Comparison of ENCODE assay signal across 18 cellular contexts in the genomic region with DNA sequence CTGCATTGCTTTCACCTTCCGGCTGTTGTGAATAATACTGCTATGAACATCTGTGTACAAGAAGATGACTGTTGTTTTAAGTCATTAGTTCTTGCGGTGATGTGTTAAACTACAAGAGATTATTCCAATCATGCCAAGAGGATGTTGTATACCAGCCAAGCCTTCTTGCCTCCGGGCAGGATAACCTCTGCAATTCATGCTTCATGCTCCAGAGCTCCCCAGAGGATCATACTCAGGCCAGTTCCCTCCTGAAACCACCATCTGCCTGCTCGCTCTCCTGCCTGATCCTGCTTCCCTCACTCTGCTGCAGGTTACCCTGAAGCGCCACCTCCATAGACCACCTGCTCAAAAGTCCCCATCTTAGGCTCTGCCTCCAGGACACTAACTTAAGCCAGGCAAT.
A peak's percentile ranks its signal among the peaks of the same experiment; 100 is the strongest.
DNase-seq lines count a peak whose midpoint lies in the region; ATAC-seq and TF ChIP-seq lines count a peak whose summit lies in the region.
"Had no signal": no experiment of that assay in that cellular context is flagged by ENCODE, and none has a peak within 500 bp of the region (broad histone marks: within the 10 kb centered on the region; RNA-seq: fewer than 3 reads in every experiment).

No MANE protein-coding gene starts in this region.

- BruUV-seq in PC-3 (replicated peaks; lab: Mats Ljungman, UMichigan), result no TSS peak

- no peak for ATAC-seq in PC-3
- no peak for ATAC-seq in GM19328 (IDR thresholded peaks at IDR 0.05; ENCODE audit: unreplicated experiment)
- ATAC-seq: A549, heart left ventricle had no signal

- H3F3A ChIP-seq in PC-3 (ENCODE audit: low read length, unreplicated experiment), result no peaks in the 10 kb centered on the region

- H3K4me1 ChIP-seq in PC-3 (ENCODE audit: insufficient read depth, low read length), result peaks cover 3% of the 10 kb centered on the region; the same call in 1 of the 2 replicates
- H3K4me1 ChIP-seq: A549, heart left ventricle, Peyer's patch, sigmoid colon, tibial nerve had no signal

- intact Hi-C loops in PC-3 (cut with micrococcal nuclease), result no loop called here

- no peak overlapping the region for H3K9ac ChIP-seq in PC-3 (ENCODE audit: low read length)

- H3K4me2 ChIP-seq in PC-3 (ENCODE audit: low read length), result no peak overlapping the region
- H3K4me2 ChIP-seq: A549 had no signal

- H3K27me3 ChIP-seq in PC-3 (ENCODE audit: low read length), result peaks cover 73% of the 10 kb centered on the region
- H3K27me3 ChIP-seq: neutrophil, Peyer's patch, sigmoid colon had no signal

- no peaks in the 10 kb centered on the region for H3K36me3 ChIP-seq in PC-3 (ENCODE audit: low read depth, low read length)
- H3K36me3 ChIP-seq: heart left ventricle, neutrophil, Peyer's patch, sigmoid colon, tibial nerve had no signal

- H3K9me2 ChIP-seq in PC-3 (replicated peaks; ENCODE audit: low read length), result no peaks in the 10 kb centered on the region

- TF ChIP-seq CTCF in PC-3 (conservative IDR thresholded peaks at IDR 0.05; ENCODE audit: low read depth, low read length), result no peak
- no peak for TF ChIP-seq CTCF in GM13976 (IDR thresholded peaks at IDR 0.05; ENCODE audit: borderline replicate concordance, control extremely low read depth, extremely low read depth, insufficient read depth, missing control alignments)

- H3K79me2 ChIP-seq in PC-3 (ENCODE audit: low read length), result no peaks in the 10 kb centered on the region

- peak; percentile 40 for DNase-seq in NCI-H82 (lab: John Stamatoyannopoulos, UW)
- DNase-seq in NCI-H82 treated with DMSO at 0.1 percent for 48 hours (lab: John Stamatoyannopoulos, UW; ENCODE audit: unreplicated experiment), result no peak
- DNase-seq in PC-3, result peak; percentile 67
- peak; percentile 77 for DNase-seq in fibroblast of gingiva (ENCODE audit: low read depth)
- no peak for DNase-seq in NK-92 treated with Interleukin-12 subunit alpha and Interleukin-12 subunit beta, amount 100 ng/mL, for 24 hours (lab: John Stamatoyannopoulos, UW)
- no peak for DNase-seq in GM13976 (ENCODE audit: low spot score)
- no peak for DNase-seq in NCI-H510A treated with DMSO at 0.1 percent for 48 hours (lab: John Stamatoyannopoulos, UW)
- DNase-seq: heart left ventricle; KBM-7; NCI-H1092 treated with DMSO at 0.1 percent for 48 hours; NCI-H2227 treated with DMSO at 0.1 percent for 48 hours; Peyer's patch; sigmoid colon; stimulated activated CD4-positive, alpha-beta T cell treated with anti-CD3 and anti-CD28 coated beads, Interleukin-2, amount 100 ng/mL, for 48 hours had no signal

- in situ Hi-C loops in GM13976 (cut with MboI; ENCODE audit: low sequenced_read_pairs, unreplicated experiment), result no loop called here

- CTCF ChIA-PET in PC-3 (lab: Charles Lee), result no interaction called here

- no peaks in the 10 kb centered on the region for H3K9me3 ChIP-seq in PC-3 (ENCODE audit: low read length)
- H3K9me3 ChIP-seq: A549, heart left ventricle, neutrophil, Peyer's patch had no signal

- no peak overlapping the region for H2AFZ ChIP-seq in PC-3 (ENCODE audit: low read length)

- POLR2A ChIA-PET in PC-3 (lab: Charles Lee; ENCODE audit: unreplicated experiment), result no interaction called here

- no peak overlapping the region for H3K27ac ChIP-seq in PC-3 (ENCODE audit: low read length)
- H3K27ac ChIP-seq: A549, heart left ventricle, neutrophil, Peyer's patch, sigmoid colon, tibial nerve had no signal

- H3K4me3 ChIP-seq in PC-3 (ENCODE audit: low read length), result no peak overlapping the region
- H3K4me3 ChIP-seq: A549, heart left ventricle, Peyer's patch, sigmoid colon, tibial nerve had no signal

- H4K20me1 ChIP-seq in PC-3 (ENCODE audit: low read length), result no peaks in the 10 kb centered on the region

Comparison
In these comparisons a context has a peak if more than half of its experiments do, and no peak if none do; other contexts are left out.
1. DNase-seq: peak in NCI-H82 (single experiment), PC-3 (single experiment) and fibroblast of gingiva (single experiment); none in NCI-H82 treated with DMSO at 0.1 percent for 48 hours (single experiment), NK-92 treated with Interleukin-12 subunit alpha and Interleukin-12 subunit beta, amount 100 ng/mL, for 24 hours (single experiment), GM13976 (single experiment) and NCI-H510A treated with DMSO at 0.1 percent for 48 hours (single experiment).